In the genomic region with DNA sequence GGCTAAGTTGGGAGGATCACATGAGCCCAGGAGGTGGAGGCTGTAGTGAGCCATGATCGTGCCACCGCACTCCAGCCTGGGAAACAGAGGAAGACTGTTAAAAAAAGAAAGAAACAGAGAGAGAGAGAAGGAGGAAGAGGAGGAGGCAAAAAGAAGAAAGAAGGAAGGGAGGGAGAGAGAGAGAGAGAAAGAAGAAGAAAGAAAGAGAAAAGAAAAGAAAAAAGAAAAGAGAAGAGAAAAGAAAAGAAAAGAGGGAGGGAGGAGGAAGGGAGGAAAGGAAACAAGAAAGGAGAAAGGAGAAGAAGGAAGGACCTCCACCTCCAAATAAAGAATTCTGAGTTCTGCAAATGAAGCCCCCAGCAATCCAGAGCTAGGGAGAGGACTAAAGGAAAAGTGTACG, we compare ENCODE assay signal across 13 cellular contexts.
"Had no signal": no experiment of that assay in that cellular context is flagged by ENCODE, and none has a peak within 500 bp of the region (broad histone marks: within the 10 kb centered on the region; RNA-seq: fewer than 3 reads in every experiment).

No MANE protein-coding gene starts in this region.

- H3K9ac ChIP-seq: SK-N-SH had no signal

- H3K9me3 Mint-ChIP-seq: neural crest cell had no signal

- H3K4me3 ChIP-seq: cardiac muscle cell, colonic mucosa, heart left ventricle had no signal

- H3K4me2 ChIP-seq: SK-N-SH had no signal

- H3K27ac ChIP-seq: cardiac muscle cell, colonic mucosa had no signal

- DNase-seq: activated gamma-delta T cell; colonic mucosa; effector CD8-positive, alpha-beta T cell; islet precursor cell; SK-N-SH; stimulated activated CD4-positive, alpha-beta T cell treated with anti-CD3 and anti-CD28 coated beads, Interleukin-2, amount 100 ng/mL, for 48 hours; trophoblast cell had no signal

- H3K9me3 ChIP-seq: colonic mucosa, heart left ventricle, SK-N-SH had no signal

- H3K4me3 Mint-ChIP-seq: neural crest cell had no signal

- H3K27me3 ChIP-seq: cardiac muscle cell, colonic mucosa, heart left ventricle had no signal

- H3K36me3 ChIP-seq: cardiac muscle cell, colonic mucosa had no signal

- ATAC-seq: activated CD4-positive, CD25-positive, alpha-beta regulatory T cell treated with anti-CD3 and anti-CD28 coated beads, Interleukin-2, amount 50 U/mL, for 24 hours; heart left ventricle; left lobe of liver; Right ventricle myocardium inferior had no signal
